Comparison of ENCODE assay signal across 18 cellular contexts in the genomic region with DNA sequence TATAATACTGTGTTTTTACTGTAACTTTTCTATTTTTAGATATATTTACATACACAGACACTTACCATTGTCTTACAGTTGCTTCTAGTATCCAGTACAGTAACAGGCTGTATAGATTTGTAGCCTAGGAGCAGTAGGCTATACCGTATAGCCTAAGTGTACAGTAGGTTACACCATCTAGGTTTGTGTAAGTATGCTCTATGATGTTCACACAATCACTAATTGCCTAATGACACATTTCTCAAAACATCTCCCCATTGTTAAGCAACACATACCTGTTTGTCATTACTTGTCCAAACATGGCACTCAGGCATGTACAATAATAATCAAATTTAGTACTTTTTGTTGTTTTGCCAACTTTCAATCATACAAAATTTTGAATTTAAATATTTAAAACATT.
DNase-seq lines count a peak whose midpoint lies in the region; ATAC-seq, FAIRE-seq and TF ChIP-seq lines count a peak whose summit lies in the region.
"Had no signal": no experiment of that assay in that cellular context is flagged by ENCODE, and none has a peak within 500 bp of the region (broad histone marks: within the 10 kb centered on the region; RNA-seq: fewer than 3 reads in every experiment).

No MANE protein-coding gene starts in this region.

- FAIRE-seq in HTR-8/SVneo (lab: Jason Lieb, UNC) (peak; percentile 87), bronchial epithelial cell (lab: Jason Lieb, UNC) (no peak)
- FAIRE-seq: GM12891, GM18507 had no signal

- no peak overlapping the region for H3K27ac ChIP-seq in foreskin keratinocyte

- no peak overlapping the region for H3K4me3 ChIP-seq in bronchial epithelial cell (ENCODE audit: low read depth, low read length)

- ATAC-seq in foreskin keratinocyte, result no peak

- no peaks in the 10 kb centered on the region for H3K36me3 ChIP-seq in bronchial epithelial cell (ENCODE audit: control insufficient read depth, insufficient read depth, low read length)

- DNase-seq in HTR-8/SVneo (ENCODE audit: insufficient read length, low spot score), result no peak
- peak; percentile 66 for DNase-seq in bronchial epithelial cell (ENCODE audit: low read depth)
- peak; percentile 18 to 42 for DNase-seq in foreskin keratinocyte
- DNase-seq in T1000 (lab: John Stamatoyannopoulos, UW), result no peak
- DNase-seq in nucleus accumbens (lab: John Stamatoyannopoulos, UW), result no peak
- DNase-seq in NAMALWA (ENCODE audit: low spot score), result no peak
- DNase-seq: C1 segment of cervical spinal cord; Calu3; CD4-positive, alpha-beta memory T cell; COR-L47; DMS53; DMS79 treated with DMSO at 0.1 percent for 48 hours; GF-D8; GOT3; H7; HCEC 1CT had no signal

- H3K4me1 ChIP-seq in foreskin keratinocyte, result no peaks in the 10 kb centered on the region

- H3K27me3 ChIP-seq in bronchial epithelial cell (ENCODE audit: control insufficient read depth, insufficient read depth, low read length), result no peaks in the 10 kb centered on the region
- H3K27me3 ChIP-seq in foreskin keratinocyte, result no peaks in the 10 kb centered on the region

- no peak for TF ChIP-seq CTCF in bronchial epithelial cell (IDR thresholded peaks at IDR 0.05; ENCODE audit: insufficient read depth, low read length, severe bottlenecking)
- TF ChIP-seq CTCF in foreskin keratinocyte (conservative IDR thresholded peaks at IDR 0.05), result no peak

Comparison
In these comparisons a context has a peak if more than half of its experiments do, and no peak if none do; other contexts are left out.
1. DNase-seq: peak in bronchial epithelial cell (single experiment) and foreskin keratinocyte (2 of 2); none in HTR-8/SVneo (single experiment), T1000 (single experiment), nucleus accumbens (0 of 56) and NAMALWA (single experiment).